8 cellular contexts compared by ENCODE assay signal in the genomic region with DNA sequence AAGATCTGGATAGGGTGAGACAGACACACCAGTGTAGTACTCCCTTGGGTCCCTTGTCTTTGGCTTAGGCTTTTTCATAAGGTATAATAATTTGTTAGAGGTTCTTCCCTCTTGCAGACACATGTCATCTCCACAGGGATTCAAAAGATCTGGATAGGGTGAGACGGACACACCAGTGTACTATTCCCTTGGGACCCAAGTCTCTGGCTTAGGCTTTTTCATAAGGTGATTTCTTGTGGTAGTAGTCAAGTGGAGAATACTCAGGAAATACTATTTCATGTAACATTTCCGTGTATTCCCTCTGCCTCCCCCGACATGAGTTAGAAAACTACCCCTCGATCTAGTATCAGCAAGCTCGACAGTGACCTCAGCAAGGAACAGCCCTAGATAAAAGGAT. TPM values are rescaled to one million over a fixed set of nuclear protein-coding genes. Genes with fewer than 3 reads are reported as not detected.
A peak's percentile ranks its signal among the peaks of the same experiment; 100 is the strongest.
DNase-seq lines count a peak whose midpoint lies in the region; ATAC-seq and TF ChIP-seq lines count a peak whose summit lies in the region.

No MANE protein-coding gene starts in this region.

- H3K4me3 Mint-ChIP-seq in IgD-negative memory B cell = peak overlapping the region; percentile 89 to 98 (median 98)
- peak overlapping the region; percentile 95 to 96 (median 96) for H3K4me3 Mint-ChIP-seq in nephron

- H3K27ac ChIP-seq in cingulate gyrus (ENCODE audit: low read depth, low read length) = peak overlapping the region; percentile 82

- H3K4me1 Mint-ChIP-seq in IgD-negative memory B cell (peaks cover 23 to 37% (median 27%) of the 10 kb centered on the region in 3 donors), nephron (peaks cover 48% of the 10 kb centered on the region)

- no peaks in the 10 kb centered on the region for H3K36me3 Mint-ChIP-seq in IgD-negative memory B cell
- H3K36me3 Mint-ChIP-seq in nephron (ENCODE audit: low read depth) = peaks cover 16% of the 10 kb centered on the region

- peak overlapping the region; percentile 90 for H3K4me3 ChIP-seq in AG10803 (ENCODE audit: low read length)

- no peaks in the 10 kb centered on the region for H3K27me3 Mint-ChIP-seq in IgD-negative memory B cell
- H3K27me3 Mint-ChIP-seq in nephron (ENCODE audit: low read depth) = no peaks in the 10 kb centered on the region

- H3K27ac Mint-ChIP-seq in IgD-negative memory B cell (peak overlapping the region; percentile 95 to 98 (median 96)), nephron (peak overlapping the region; percentile 82 to 94 (median 83))

- no peak for TF ChIP-seq CTCF in AG10803 (conservative IDR thresholded peaks at IDR 0.05; ENCODE audit: low read length)
- no peak for TF ChIP-seq CTCF in nephron (IDR thresholded peaks at IDR 0.05; ENCODE audit: unreplicated experiment in 3 of 3)

- ATAC-seq in HG03469 (IDR thresholded peaks at IDR 0.05; ENCODE audit: unreplicated experiment) (no peak), HG03097 (IDR thresholded peaks at IDR 0.05; ENCODE audit: low FRiP score, unreplicated experiment) (no peak)

- DNase-seq in AG10803 (ENCODE audit: low read depth) (no peak), RKO (ENCODE audit: low spot score) (no peak), DMS79 (lab: John Stamatoyannopoulos, UW) (no peak)

- no peaks in the 10 kb centered on the region for H3K9me3 Mint-ChIP-seq in IgD-negative memory B cell
- H3K9me3 Mint-ChIP-seq in nephron = no peaks in the 10 kb centered on the region

RNA-seq across cellular contexts. Expression of a gene that starts 1.0 kb away (rescaled TPM):
- 2.7 TPM for polyA plus RNA-seq in IgD-negative memory B cell

RNA-seq across cellular contexts. Expression of a gene that starts 54.6 kb away (rescaled TPM):
- 15.6 TPM for polyA plus RNA-seq in IgD-negative memory B cell
